Comparison of ENCODE assay signal across 14 cellular contexts in the genomic region with DNA sequence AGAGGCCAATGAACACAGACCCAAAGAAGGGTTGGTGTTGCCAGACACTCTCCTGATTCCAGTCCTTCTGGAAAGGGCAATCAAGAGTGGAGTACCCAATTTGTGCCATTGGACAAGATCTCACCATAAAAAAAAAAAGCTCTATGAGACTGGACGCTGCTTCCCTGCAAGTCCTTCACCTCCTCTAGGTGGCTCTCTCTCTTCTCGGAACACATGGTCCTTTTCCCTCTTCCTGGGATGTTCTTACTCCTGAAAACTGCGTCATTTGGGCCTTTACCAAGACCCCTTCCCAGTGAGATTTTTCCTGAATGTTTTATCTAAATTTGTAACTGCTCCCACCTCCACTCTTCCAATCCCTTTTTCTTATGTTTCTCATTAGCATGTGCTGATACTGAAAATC.
DNase-seq lines count a peak whose midpoint lies in the region; ATAC-seq, FAIRE-seq and TF ChIP-seq lines count a peak whose summit lies in the region.
"Had no signal": no experiment of that assay in that cellular context is flagged by ENCODE, and none has a peak within 500 bp of the region (broad histone marks: within the 10 kb centered on the region; RNA-seq: fewer than 3 reads in every experiment).

No MANE protein-coding gene starts in this region.

- H3K4me3 Mint-ChIP-seq in neural progenitor cell = no peak overlapping the region
- H3K4me3 Mint-ChIP-seq: activated CD4-positive, alpha-beta memory T cell treated with anti-CD3 and anti-CD28 coated beads for 36 hours had no signal

- H3K4me1 Mint-ChIP-seq in neural progenitor cell = no peaks in the 10 kb centered on the region

- H3K79me2 ChIP-seq in K562 (ENCODE audit: control insufficient read depth, insufficient read depth, low read length) (no peaks in the 10 kb centered on the region), neural progenitor cell (ENCODE audit: low read depth) (no peaks in the 10 kb centered on the region)

- in situ Hi-C loops in K562 (cut with MboI) = no loop called here

- POLR2A ChIA-PET in K562 (lab: Yijun Ruan, JAX) = interaction anchor here (0.6 kb wide), 3 partner anchors 17 to 1006 kb away, joined by 4 to 5 read pairs (median 4); no protein-coding TSS in a partner anchor

- 6% methylated on average over 2 of the region's 3 CpGs for WGBS in K562 (ENCODE audit: insufficient coverage, low coverage, missing lambda C conversion rate)

- no peaks in the 10 kb centered on the region for H3K36me3 Mint-ChIP-seq in neural progenitor cell
- H3K36me3 Mint-ChIP-seq: activated CD4-positive, alpha-beta memory T cell treated with anti-CD3 and anti-CD28 coated beads for 36 hours had no signal

- no peaks in the 10 kb centered on the region for H3K9me3 Mint-ChIP-seq in neural progenitor cell

- BruUV-seq in K562 (replicated peaks; lab: Mats Ljungman, UMichigan) = no TSS peak

- TF ChIP-seq CTCF in LNCaP clone FGC (IDR thresholded peaks at IDR 0.05; ENCODE audit: control insufficient read depth, extremely low read depth, insufficient read depth) (peak; percentile 27; the same call in 1 of the 2 replicates), K562 (IDR thresholded peaks at IDR 0.05 in 2 of 3, conservative IDR thresholded peaks at IDR 0.05 in 1 of 3; ENCODE audit: insufficient read depth in 2 of 3, low read depth in 1 of 3, low read length in 3 of 3) (peak; percentile 28 to 46 (median 43); a peak in 5 of 6 replicates), neural progenitor cell (IDR thresholded peaks at IDR 0.05) (peak; percentile 43)

- H3F3A ChIP-seq in neural progenitor cell (ENCODE audit: low read depth) = no peaks in the 10 kb centered on the region

- H3K27me3 ChIP-seq in K562 (ENCODE audit: control insufficient read depth in 2 of 2, insufficient read depth in 2 of 2, low read length in 2 of 2) (no peaks in the 10 kb centered on the region), neural progenitor cell (peaks cover 3% of the 10 kb centered on the region)
- H3K27me3 ChIP-seq: cardiac muscle cell, uterus had no signal

- peak; percentile 4 for DNase-seq in NCI-H2171 treated with DMSO at 0.1 percent for 48 hours (lab: John Stamatoyannopoulos, UW)
- DNase-seq in NCI-H2171 (lab: John Stamatoyannopoulos, UW) = no peak
- no peak for DNase-seq in LNCaP clone FGC (ENCODE audit: low read depth)
- DNase-seq in K562 (ENCODE audit: extremely low read depth in 1 of 4, low spot score in 3 of 4) = peak; percentile 12 to 26 (median 15)
- DNase-seq in neural progenitor cell (ENCODE audit: low spot score) = peak; percentile 15
- no peak for DNase-seq in HUDEP-2 (lab: John Stamatoyannopoulos, UW; ENCODE audit: unreplicated experiment in 76 of 76)
- DNase-seq in HCEC 1CT = no peak
- DNase-seq: activated CD4-positive, alpha-beta memory T cell treated with anti-CD3 and anti-CD28 coated beads for 36 hours; NCI-H1105 treated with DMSO at 0.1 percent for 48 hours; uterus had no signal

- H3K4me2 ChIP-seq in K562 (ENCODE audit: insufficient read depth, low read length) (no peak overlapping the region), neural progenitor cell (no peak overlapping the region)

- no peak for FAIRE-seq in K562 (lab: Jason Lieb, UNC)

- intact Hi-C loops in K562 (cut with micrococcal nuclease) = no loop called here

- H3K9ac ChIP-seq in K562 (ENCODE audit: insufficient read depth in 1 of 2, low read depth in 2 of 2, low read length in 2 of 2) (no peak overlapping the region), neural progenitor cell (no peak overlapping the region)

- no peak for TF ChIP-seq POLR2A in K562 (conservative IDR thresholded peaks at IDR 0.05)

- no peak for TF ChIP-seq EP300 in K562 (IDR thresholded peaks at IDR 0.05; ENCODE audit: low read length)

- TF ChIP-seq RAD21 in K562 (CRISPR knock-in tag; conservative IDR thresholded peaks at IDR 0.05 in 1 of 2, IDR thresholded peaks at IDR 0.05 in 1 of 2) = no peak

- H3K27me3 Mint-ChIP-seq in neural progenitor cell (ENCODE audit: insufficient read depth, low read depth) = peaks cover 5% of the 10 kb centered on the region
- H3K27me3 Mint-ChIP-seq: activated CD4-positive, alpha-beta memory T cell treated with anti-CD3 and anti-CD28 coated beads for 36 hours had no signal

- ATAC-seq in K562 (peak; percentile 72), HG02678 (IDR thresholded peaks at IDR 0.05; ENCODE audit: unreplicated experiment) (no peak)

- CTCF ChIA-PET in K562 (lab: Yijun Ruan, JAX; ENCODE audit: low intra/inter-chr PET ratio) = interaction anchor here (0.6 kb wide), 1 partner anchor 393 kb away, joined by 3 read pairs; no protein-coding TSS in a partner anchor

- H3K4me1 ChIP-seq in K562 (replicated peaks in 1 of 2; ENCODE audit: control insufficient read depth in 2 of 2, insufficient read depth in 2 of 2, low read length in 2 of 2) (no peaks in the 10 kb centered on the region), neural progenitor cell (peaks cover 2% of the 10 kb centered on the region)
- H3K4me1 ChIP-seq: uterus had no signal

- H3K36me3 ChIP-seq in K562 (ENCODE audit: control insufficient read depth, insufficient read depth, low read length) (no peaks in the 10 kb centered on the region), neural progenitor cell (no peaks in the 10 kb centered on the region)
- H3K36me3 ChIP-seq: cardiac muscle cell, uterus had no signal

- no peak overlapping the region for H3K27ac ChIP-seq in K562 (ENCODE audit: extremely low read depth, low read depth, low read length)
- no peak overlapping the region for H3K27ac ChIP-seq in neural progenitor cell
- H3K27ac ChIP-seq: cardiac muscle cell, HL-60, uterus had no signal

- H2AFZ ChIP-seq in K562 (ENCODE audit: low read depth, low read length) (0 out of 2 replicates have a peak overlapping the region, but pooled peaks have one; percentile 4), neural progenitor cell (replicated peaks) (no peak overlapping the region)

- no peak overlapping the region for H3K27ac Mint-ChIP-seq in neural progenitor cell
- H3K27ac Mint-ChIP-seq: activated CD4-positive, alpha-beta memory T cell treated with anti-CD3 and anti-CD28 coated beads for 36 hours had no signal

- H4K20me1 ChIP-seq in K562 (replicated peaks; ENCODE audit: control insufficient read depth, insufficient read depth, low read length) = no peaks in the 10 kb centered on the region
- no peaks in the 10 kb centered on the region for H4K20me1 ChIP-seq in neural progenitor cell (ENCODE audit: low read depth)

- no peaks in the 10 kb centered on the region for H3K9me1 ChIP-seq in K562 (ENCODE audit: control insufficient read depth, insufficient read depth, low read length)

- H3K9me3 ChIP-seq in K562 (replicated peaks; ENCODE audit: control insufficient read depth, insufficient read depth, low read depth, low read length) (no peaks in the 10 kb centered on the region), neural progenitor cell (ENCODE audit: low read depth) (no peaks in the 10 kb centered on the region)
- H3K9me3 ChIP-seq: uterus had no signal

- no peak overlapping the region for H3K4me3 ChIP-seq in LNCaP clone FGC (ENCODE audit: low read depth, low read length)
- H3K4me3 ChIP-seq in K562 = no peak overlapping the region
- no peak overlapping the region for H3K4me3 ChIP-seq in neural progenitor cell
- H3K4me3 ChIP-seq: cardiac muscle cell, lung, uterus had no signal

TF ChIP-seq in K562, 482 proteins besides CTCF, POLR2A, EP300 and RAD21 (continues in another document):
- TF ChIP-seq CHD2 (IDR thresholded peaks at IDR 0.05; ENCODE audit: low read depth, low read length) (no peak), PPARD (CRISPR knock-in tag; IDR thresholded peaks at IDR 0.05) (no peak), HDAC1 (IDR thresholded peaks at IDR 0.05) (no peak), STAT5B (CRISPR knock-in tag; IDR thresholded peaks at IDR 0.05) (no peak), CTCFL (IDR thresholded peaks at IDR 0.05; ENCODE audit: borderline replicate concordance, insufficient read depth, low read depth, low read length, poor library complexity, severe bottlenecking) (peak; percentile 42), E2F6 (IDR thresholded peaks at IDR 0.05; ENCODE audit: borderline replicate concordance in 1 of 2, extremely low read depth in 1 of 2, insufficient read depth in 1 of 2, insufficient read length in 1 of 2, low read depth in 1 of 2, low read length in 1 of 2, poor library complexity in 1 of 2, severe bottlenecking in 1 of 2) (peak; percentile 36 to 90), ZNF384 (IDR thresholded peaks at IDR 0.05; ENCODE audit: low read depth, low read length) (peak; percentile 58), NR4A1 (CRISPR knock-in tag; IDR thresholded peaks at IDR 0.05) (no peak), NR4A1 (tag; IDR thresholded peaks at IDR 0.05) (no peak), NR2C1 (IDR thresholded peaks at IDR 0.05) (no peak), NR2C1 (tag; IDR thresholded peaks at IDR 0.05) (no peak), POLR2AphosphoS5 (IDR thresholded peaks at IDR 0.05; ENCODE audit: control insufficient read depth, insufficient read depth, low read depth, low read length) (no peak), SMAD3 (CRISPR knock-in tag; conservative IDR thresholded peaks at IDR 0.05) (no peak), CBFB (CRISPR knock-in tag; IDR thresholded peaks at IDR 0.05) (no peak), RAD51 (IDR thresholded peaks at IDR 0.05; ENCODE audit: borderline replicate concordance, low read depth) (peak; percentile 25; the same call in 1 of the 2 replicates), SIN3B (IDR thresholded peaks at IDR 0.05; ENCODE audit: low read depth) (no peak), POLR2AphosphoS2 (IDR thresholded peaks at IDR 0.05; ENCODE audit: low read length) (no peak), L3MBTL2 (IDR thresholded peaks at IDR 0.05) (peak; percentile 93)

Comparison
In these comparisons a context has a peak if more than half of its experiments do, and no peak if none do; other contexts are left out.
1. DNase-seq: peak in NCI-H2171 treated with DMSO at 0.1 percent for 48 hours (single experiment), K562 (4 of 4) and neural progenitor cell (single experiment); none in NCI-H2171 (single experiment), LNCaP clone FGC (single experiment), HUDEP-2 (0 of 76) and HCEC 1CT (single experiment).
2. Peak in every context shown above with its lines, with median percentiles within 50 percentile points of each other: CTCF ChIP-seq.